Comparison of ENCODE assay signal across 14 cellular contexts in the genomic region with DNA sequence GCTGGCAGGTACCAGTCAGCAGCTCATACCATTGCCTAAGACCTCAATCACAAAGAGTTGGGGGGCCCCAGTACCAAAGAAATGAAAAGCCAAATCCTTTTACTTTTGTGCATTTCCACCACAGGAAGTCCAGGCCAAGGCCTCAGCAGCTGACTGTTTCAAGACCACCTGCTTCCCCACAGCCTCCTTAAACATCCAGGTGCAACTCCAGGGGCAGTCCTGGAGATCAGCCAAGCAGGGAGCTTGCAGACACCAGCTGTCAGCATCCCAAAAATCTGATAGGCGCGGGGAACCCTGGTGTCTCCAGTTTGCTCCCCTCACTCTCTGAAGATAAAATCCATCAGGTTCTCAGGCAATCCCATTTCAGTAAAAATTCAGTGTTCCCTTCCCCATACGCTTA.
DNase-seq lines count a peak whose midpoint lies in the region; ATAC-seq lines count a peak whose summit lies in the region.
"Had no signal": no experiment of that assay in that cellular context is flagged by ENCODE, and none has a peak within 500 bp of the region (broad histone marks: within the 10 kb centered on the region; RNA-seq: fewer than 3 reads in every experiment).

No MANE protein-coding gene starts in this region.

- H3K4me3 Mint-ChIP-seq in activated CD4-positive, alpha-beta T cell treated with anti-CD3 and anti-CD28 coated beads for 36 hours: no peak overlapping the region
- H3K4me3 Mint-ChIP-seq: dendritic cell treated with granulocyte-macrophage colony-stimulating factor and Interleukin-4, amounts not matched to agents 40 ng/mL and 50 ng/mL, for 4 days had no signal

- H3K27ac Mint-ChIP-seq in activated CD4-positive, alpha-beta T cell treated with anti-CD3 and anti-CD28 coated beads for 36 hours: peak overlapping the region; percentile 77

- DNase-seq in activated CD4-positive, alpha-beta T cell treated with anti-CD3 and anti-CD28 coated beads for 36 hours: no peak
- DNase-seq in activated CD4-positive, alpha-beta T cell treated with anti-CD3 and anti-CD28 coated beads, Interleukin-2, amount 50 U/mL, for 48 hours: no peak
- DNase-seq in NCI-H1092 treated with DMSO at 0.1 percent for 48 hours (lab: John Stamatoyannopoulos, UW) (peak; percentile 94), SHP77 (lab: John Stamatoyannopoulos, UW) (peak; percentile 73 to 74), Ammon's horn (ENCODE audit: low spot score) (no peak)
- no peak for DNase-seq in activated naive CD4-positive, alpha-beta T cell treated with anti-CD3 and anti-CD28 coated beads, Interleukin-2, amount 50 U/mL, for 16 hours
- DNase-seq: activated T-cell treated with anti-CD3 and anti-CD28 coated beads for 4 hours, IMR-90, WERI-Rb-1 had no signal

- no peak overlapping the region for H3K9ac ChIP-seq in subcutaneous abdominal adipose tissue (ENCODE audit: low read length in 5 of 5)

- no peak for ATAC-seq in activated CD4-positive, alpha-beta T cell treated with anti-CD3 and anti-CD28 coated beads for 36 hours
- ATAC-seq in GM21381 (IDR thresholded peaks at IDR 0.05; ENCODE audit: unreplicated experiment): no peak
- ATAC-seq: HCT116 had no signal

- H3K4me3 ChIP-seq in subcutaneous abdominal adipose tissue (ENCODE audit: low read depth in 1 of 5, low read length in 5 of 5): no peak overlapping the region
- H3K4me3 ChIP-seq: SJSA1 had no signal

- no peaks in the 10 kb centered on the region for H3K9me3 ChIP-seq in subcutaneous abdominal adipose tissue (ENCODE audit: control insufficient read depth in 5 of 5, low read length in 5 of 5)
- H3K9me3 ChIP-seq: SJSA1 had no signal

- CTCF ChIA-PET in activated CD4-positive, alpha-beta T cell treated with anti-CD3 and anti-CD28 coated beads for 36 hours (lab: Charles Lee): interaction anchor here (0.7 to 4.0 kb wide), 7 partner anchors 16 to 207 kb away, joined by 3 to 20 read pairs (median 4); no protein-coding TSS in a partner anchor

- H3K4me1 ChIP-seq in subcutaneous abdominal adipose tissue (ENCODE audit: control insufficient read depth in 5 of 5, insufficient read depth in 5 of 5, low read length in 5 of 5): peaks cover 13 to 47% (median 44%) of the 10 kb centered on the region in 5 donors
- H3K4me1 ChIP-seq: SJSA1 had no signal

- peaks cover 11% of the 10 kb centered on the region for H3K36me3 Mint-ChIP-seq in activated CD4-positive, alpha-beta T cell treated with anti-CD3 and anti-CD28 coated beads for 36 hours (ENCODE audit: low read depth)

- no peaks in the 10 kb centered on the region for H3K9me3 Mint-ChIP-seq in activated CD4-positive, alpha-beta T cell treated with anti-CD3 and anti-CD28 coated beads for 36 hours (ENCODE audit: low read depth)
- H3K9me3 Mint-ChIP-seq: dendritic cell treated with granulocyte-macrophage colony-stimulating factor and Interleukin-4, amounts not matched to agents 40 ng/mL and 50 ng/mL, for 4 days had no signal

- peaks cover 54% of the 10 kb centered on the region for H3K4me1 Mint-ChIP-seq in activated CD4-positive, alpha-beta T cell treated with anti-CD3 and anti-CD28 coated beads for 36 hours

- no peaks in the 10 kb centered on the region for H3K36me3 ChIP-seq in subcutaneous abdominal adipose tissue (ENCODE audit: control insufficient read depth in 5 of 5, insufficient read depth in 5 of 5, low read length in 5 of 5)
- H3K36me3 ChIP-seq: SJSA1, WERI-Rb-1 had no signal

- intact Hi-C loops in activated CD4-positive, alpha-beta T cell treated with anti-CD3 and anti-CD28 coated beads for 36 hours (cut with DNase I, micrococcal nuclease): no loop called here

- no peaks in the 10 kb centered on the region for H3K27me3 Mint-ChIP-seq in activated CD4-positive, alpha-beta T cell treated with anti-CD3 and anti-CD28 coated beads for 36 hours
- H3K27me3 Mint-ChIP-seq: dendritic cell treated with granulocyte-macrophage colony-stimulating factor and Interleukin-4, amounts not matched to agents 40 ng/mL and 50 ng/mL, for 4 days had no signal

- peak overlapping the region; percentile 82 for H3K27ac ChIP-seq in subcutaneous abdominal adipose tissue (ENCODE audit: low read depth, low read length)
- H3K27ac ChIP-seq: SJSA1, WERI-Rb-1 had no signal

- POLR2A ChIA-PET in activated CD4-positive, alpha-beta T cell treated with anti-CD3 and anti-CD28 coated beads for 36 hours (lab: Charles Lee): no interaction called here

- H3K27me3 ChIP-seq in subcutaneous abdominal adipose tissue (ENCODE audit: control insufficient read depth in 5 of 5, insufficient read depth in 4 of 5, low read length in 5 of 5): no peaks in the 10 kb centered on the region
- H3K27me3 ChIP-seq: SJSA1 had no signal

Comparison
In these comparisons a context has a peak if more than half of its experiments do, and no peak if none do; other contexts are left out.
1. DNase-seq: peak in NCI-H1092 treated with DMSO at 0.1 percent for 48 hours (single experiment) and SHP77 (2 of 2); none in activated CD4-positive, alpha-beta T cell treated with anti-CD3 and anti-CD28 coated beads for 36 hours (single experiment), activated CD4-positive, alpha-beta T cell treated with anti-CD3 and anti-CD28 coated beads, Interleukin-2, amount 50 U/mL, for 48 hours (0 of 2), activated naive CD4-positive, alpha-beta T cell treated with anti-CD3 and anti-CD28 coated beads, Interleukin-2, amount 50 U/mL, for 16 hours (single experiment) and Ammon's horn (single experiment).